Comparison of ENCODE assay signal across 8 cellular contexts in the genomic region with DNA sequence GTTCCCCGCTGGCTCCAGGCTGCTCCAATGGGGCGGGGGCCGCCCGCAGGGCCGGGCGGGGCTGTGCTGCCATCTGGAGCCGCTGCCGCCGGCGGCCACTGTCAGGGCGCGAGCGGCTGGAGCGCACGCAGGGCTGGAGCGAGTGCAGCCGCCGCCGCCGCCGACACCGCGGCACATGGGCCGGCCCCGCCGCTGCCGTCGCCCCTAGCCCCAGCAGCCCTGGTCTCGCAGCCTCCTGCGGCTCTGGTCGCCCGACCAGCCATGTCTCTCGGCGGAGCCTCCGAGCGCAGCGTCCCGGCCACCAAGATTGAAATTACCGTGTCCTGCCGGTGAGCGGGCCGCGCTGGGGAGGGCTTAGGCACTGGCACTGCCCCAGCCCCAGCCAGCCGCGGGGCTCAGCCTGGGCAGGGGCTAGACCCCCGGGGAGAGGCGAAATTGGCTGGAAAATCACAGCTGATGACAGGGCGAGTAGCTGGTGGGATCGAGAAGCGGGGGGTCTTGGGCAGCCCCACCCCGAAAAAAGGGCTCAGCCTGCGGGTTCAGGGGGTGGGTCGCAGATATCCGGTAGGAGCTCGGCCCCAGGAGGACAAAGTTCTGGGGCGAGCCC. TPM values are rescaled to one million over a fixed set of nuclear protein-coding genes. Genes with fewer than 3 reads are reported as not detected.
A peak's percentile ranks its signal among the peaks of the same experiment; 100 is the strongest.
DNase-seq lines count a peak whose midpoint lies in the region; ATAC-seq and TF ChIP-seq lines count a peak whose summit lies in the region.

A gene with protein sequence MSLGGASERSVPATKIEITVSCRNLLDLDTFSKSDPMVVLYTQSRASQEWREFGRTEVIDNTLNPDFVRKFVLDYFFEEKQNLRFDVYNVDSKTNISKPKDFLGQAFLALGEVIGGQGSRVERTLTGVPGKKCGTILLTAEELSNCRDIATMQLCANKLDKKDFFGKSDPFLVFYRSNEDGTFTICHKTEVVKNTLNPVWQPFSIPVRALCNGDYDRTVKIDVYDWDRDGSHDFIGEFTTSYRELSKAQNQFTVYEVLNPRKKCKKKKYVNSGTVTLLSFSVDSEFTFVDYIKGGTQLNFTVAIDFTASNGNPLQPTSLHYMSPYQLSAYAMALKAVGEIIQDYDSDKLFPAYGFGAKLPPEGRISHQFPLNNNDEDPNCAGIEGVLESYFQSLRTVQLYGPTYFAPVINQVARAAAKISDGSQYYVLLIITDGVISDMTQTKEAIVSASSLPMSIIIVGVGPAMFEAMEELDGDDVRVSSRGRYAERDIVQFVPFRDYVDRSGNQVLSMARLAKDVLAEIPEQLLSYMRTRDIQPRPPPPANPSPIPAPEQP (plus strand): TSS at position 98 of the 607 bp plus-strand sequence. CDS start 164 bp downstream, at position 262.

- H3K9me3 Mint-ChIP-seq in activated T-cell treated with anti-CD3 and anti-CD28 coated beads, Interleukin-2, amount 50 U/mL, for 4 hours: no peaks in the 10 kb centered on the region
- H3K9me3 Mint-ChIP-seq in chondrocyte (ENCODE audit: low read depth): no peaks in the 10 kb centered on the region

- TF ChIP-seq POLR2A in right lobe of liver (IDR thresholded peaks at IDR 0.05): no peak
- TF ChIP-seq POLR2A in tibial nerve (IDR thresholded peaks at IDR 0.05): no peak

- peak within 1 kb of the TSS; percentile 53 for H3K4me3 Mint-ChIP-seq in activated T-cell treated with anti-CD3 and anti-CD28 coated beads, Interleukin-2, amount 50 U/mL, for 4 hours
- H3K4me3 Mint-ChIP-seq in chondrocyte (ENCODE audit: unreplicated experiment): peak within 1 kb of the TSS; percentile 70

- no peak for TF ChIP-seq EP300 in tibial nerve (IDR thresholded peaks at IDR 0.05)

- H3K9me3 ChIP-seq in right lobe of liver: no peaks in the 10 kb centered on the region
- no peaks in the 10 kb centered on the region for H3K9me3 ChIP-seq in tibial nerve
- no peaks in the 10 kb centered on the region for H3K9me3 ChIP-seq in aorta (ENCODE audit: control insufficient read depth, low read length)

- H3K36me3 ChIP-seq in right lobe of liver (peaks cover 0 to 13% (median 0%) of the 10 kb centered on the region in 4 donors), tibial nerve (peaks cover 0 to 46% (median 11%) of the 10 kb centered on the region in 3 donors), aorta (ENCODE audit: control insufficient read depth in 1 of 2, insufficient read depth in 2 of 2, low read length in 1 of 2) (peaks cover 0 to 5% of the 10 kb centered on the region in 2 donors)

- peaks cover 23% of the 10 kb centered on the region for H3K27me3 Mint-ChIP-seq in activated T-cell treated with anti-CD3 and anti-CD28 coated beads, Interleukin-2, amount 50 U/mL, for 4 hours (ENCODE audit: low read depth)
- H3K27me3 Mint-ChIP-seq in chondrocyte (ENCODE audit: low read depth): peaks cover 19% of the 10 kb centered on the region

- H3K27me3 ChIP-seq in right lobe of liver (peaks cover 0 to 8% of the 10 kb centered on the region in 2 donors), tibial nerve (peaks cover 0 to 12% of the 10 kb centered on the region in 2 donors), aorta (ENCODE audit: control insufficient read depth in 1 of 2, insufficient read depth in 2 of 2, low read length in 1 of 2) (no peaks in the 10 kb centered on the region)

- intact Hi-C loops in right lobe of liver (cut with DNase I) (no loop called here), aorta (cut with DNase I) (no loop called here)

- H3K4me1 ChIP-seq in right lobe of liver (peaks cover 0 to 13% (median 0%) of the 10 kb centered on the region in 4 donors), tibial nerve (peaks cover 0 to 21% (median 11%) of the 10 kb centered on the region in 4 donors), aorta (ENCODE audit: control insufficient read depth in 1 of 2, insufficient read depth in 2 of 2, low read length in 2 of 2) (no peaks in the 10 kb centered on the region)

- WGBS in right lobe of liver (ENCODE audit: insufficient coverage, low coverage, low lambda C conversion rate, missing lambda C conversion rate): 5% methylated on average over 7 of the region's 56 CpGs
- WGBS in tibial nerve, 2 donors: 3% methylated on average over 21 to 47 of the region's 56 CpGs
- WGBS in aorta, 2 donors: 1% methylated on average over 52 to 56 of the region's 56 CpGs

- H3K27ac Mint-ChIP-seq in chondrocyte (ENCODE audit: unreplicated experiment): no peak within 1 kb of the TSS

- H3K27ac ChIP-seq in right lobe of liver (no peak within 1 kb of the TSS), tibial nerve (no peak within 1 kb of the TSS), aorta (ENCODE audit: low read depth in 1 of 2, low read length in 2 of 2) (no peak within 1 kb of the TSS)

- no peak for DNase-seq in activated T-cell treated with anti-CD3 and anti-CD28 coated beads, Interleukin-2, amount 50 U/mL, for 4 hours
- no peak for DNase-seq in activated T-cell treated with anti-CD3 and anti-CD28 coated beads, Interleukin-2, amount 50 U/mL, for 48 hours
- DNase-seq in chondrocyte (ENCODE audit: low spot score) (no peak), right lobe of liver (no peak), tibial nerve (ENCODE audit: low spot score in 2 of 2) (no peak), aorta (no peak)
- no peak for DNase-seq in stimulated activated CD4-positive, alpha-beta T cell treated with anti-CD3 and anti-CD28 coated beads, Interleukin-1b, Interleukin-23, amount 100 ng/mL, for 48 hours

- H3K4me3 ChIP-seq in right lobe of liver (no peak within 1 kb of the TSS), tibial nerve (peak within 1 kb of the TSS; percentile 7 to 41 (median 12)), aorta (ENCODE audit: low read length in 2 of 2) (no peak within 1 kb of the TSS)

- peaks cover 24% of the 10 kb centered on the region for H3K36me3 Mint-ChIP-seq in activated T-cell treated with anti-CD3 and anti-CD28 coated beads, Interleukin-2, amount 50 U/mL, for 4 hours (ENCODE audit: insufficient read depth)
- H3K36me3 Mint-ChIP-seq in chondrocyte (ENCODE audit: low read depth): peaks cover 6% of the 10 kb centered on the region

- peak; percentile 45 to 49 for ATAC-seq in activated T-cell treated with anti-CD3 and anti-CD28 coated beads, Interleukin-2, amount 50 U/mL, for 4 hours
- peak; percentile 16 to 40 (median 34) for ATAC-seq in right lobe of liver
- no peak for ATAC-seq in GM18868 (IDR thresholded peaks at IDR 0.05; ENCODE audit: unreplicated experiment)
- ATAC-seq in aorta (ENCODE audit: low FRiP score): no peak

- peaks cover 15% of the 10 kb centered on the region for H3K4me1 Mint-ChIP-seq in activated T-cell treated with anti-CD3 and anti-CD28 coated beads, Interleukin-2, amount 50 U/mL, for 4 hours (ENCODE audit: low read depth)
- H3K4me1 Mint-ChIP-seq in chondrocyte (ENCODE audit: low read depth): peaks cover 11% of the 10 kb centered on the region

- TF ChIP-seq CTCF in chondrocyte (IDR thresholded peaks at IDR 0.05) (no peak), right lobe of liver (IDR thresholded peaks at IDR 0.05) (no peak), tibial nerve (IDR thresholded peaks at IDR 0.05) (no peak)

RNA-seq across cellular contexts. Expression of the gene that starts here (rescaled TPM):
- under 1 TPM in 1 of 3 donors, not detected in 2; 0.19 TPM for total RNA-seq in activated T-cell treated with anti-CD3 and anti-CD28 coated beads, Interleukin-2, amount 50 U/mL, for 4 hours
- total RNA-seq in chondrocyte (not detected in 3 replicates), right lobe of liver (not detected), tibial nerve (not detected), aorta (not detected)
- not detected for polyA plus RNA-seq in aorta

Comparison
In these comparisons a context has a peak if more than half of its experiments do, and no peak if none do; other contexts are left out.
1. Peak in ATAC-seq in activated T-cell treated with anti-CD3 and anti-CD28 coated beads, Interleukin-2, amount 50 U/mL, for 4 hours; RNA of the gene not detected or under 1 TPM.
2. Peak in ATAC-seq in right lobe of liver; RNA of the gene not detected or under 1 TPM.
3. H3K4me3 ChIP-seq: peak in tibial nerve (4 of 4); none in right lobe of liver (0 of 3) and aorta (0 of 2).